ENCODE assay signal across 20 cellular contexts in the genomic region with DNA sequence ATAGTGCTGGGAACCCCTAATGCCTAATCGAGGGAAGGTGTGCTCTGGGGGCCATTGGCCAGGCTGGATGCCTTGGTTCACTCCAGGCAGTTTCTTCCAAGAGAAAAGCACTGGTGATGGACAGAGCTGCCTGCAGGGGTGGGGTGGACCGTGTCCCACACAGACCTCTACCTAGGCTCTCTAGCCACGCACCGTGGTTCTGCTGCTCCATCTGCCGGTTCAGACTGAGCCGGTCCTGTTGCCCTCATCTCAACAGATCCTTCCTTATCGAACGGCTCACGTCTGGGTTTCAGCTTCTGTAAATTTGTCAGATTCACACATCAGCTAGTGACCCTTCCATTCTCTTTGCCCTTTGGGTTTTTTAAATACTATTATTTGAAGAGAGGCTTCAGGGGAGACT. TPM values are rescaled to one million over a fixed set of nuclear protein-coding genes. Genes with fewer than 3 reads are reported as not detected.
"Had no signal": no experiment of that assay in that cellular context is flagged by ENCODE, and none has a peak within 500 bp of the region (broad histone marks: within the 10 kb centered on the region; RNA-seq: fewer than 3 reads in every experiment).

No MANE protein-coding gene starts in this region.

- ATAC-seq: heart right ventricle; lower lobe of right lung; naive thymus-derived CD4-positive, alpha-beta T cell; stimulated activated effector memory CD8-positive, alpha-beta T cell treated with anti-CD3 and anti-CD28 coated beads, Interleukin-12 subunit alpha, Interleukin-12 subunit beta, amount 100 ng/mL, for 72 hours; stimulated activated naive CD8-positive, alpha-beta T cell treated with anti-CD3 and anti-CD28 coated beads, Interleukin-15, Interleukin-2, amounts not matched to agents 100 U/mL and 50 U/mL, for 24 hours had no signal

- H3K4me3 Mint-ChIP-seq: memory B cell; naive thymus-derived CD4-positive, alpha-beta T cell; nephron progenitor cell; stimulated activated effector memory CD8-positive, alpha-beta T cell treated with anti-CD3 and anti-CD28 coated beads, Interleukin-12 subunit alpha, Interleukin-12 subunit beta, amount 100 ng/mL, for 72 hours had no signal

- H3K4me1 ChIP-seq: lower lobe of right lung, suprapubic skin, thyroid gland, upper lobe of left lung, uterus had no signal

- H3K36me3 ChIP-seq: uterus had no signal

- DNase-seq: effector CD4-positive, alpha-beta T cell; heart right ventricle; left ventricle myocardium inferior; lower lobe of right lung; naive thymus-derived CD4-positive, alpha-beta T cell; nephron progenitor cell; right cardiac atrium; small intestine; stimulated activated CD4-positive, alpha-beta T cell treated with anti-CD3 and anti-CD28 coated beads, Interleukin-4, amount 100 ng/mL, for 1 hour; stimulated activated CD8-positive, alpha-beta memory T cell treated with anti-CD3 and anti-CD28 coated beads, Interleukin-4, amount 100 ng/mL, for 48 hours; stimulated activated naive CD8-positive, alpha-beta T cell treated with anti-CD3 and anti-CD28 coated beads, Interleukin-15, Interleukin-2, amounts not matched to agents 100 U/mL and 50 U/mL, for 24 hours; thyroid gland; upper lobe of left lung; uterus had no signal

- H3K27me3 Mint-ChIP-seq: memory B cell; naive thymus-derived CD4-positive, alpha-beta T cell had no signal

- H3K4me3 ChIP-seq: coronary artery, heart right ventricle, left ventricle myocardium inferior, lower lobe of right lung, suprapubic skin, thyroid gland, upper lobe of left lung, uterus had no signal

- H3K9me3 ChIP-seq: heart right ventricle, left ventricle myocardium inferior, lower lobe of right lung, neutrophil, suprapubic skin, thyroid gland, upper lobe of left lung, uterus had no signal

- H3K27ac ChIP-seq: coronary artery, heart right ventricle, left ventricle myocardium inferior, lower lobe of right lung, neutrophil, suprapubic skin, thyroid gland, upper lobe of left lung, uterus had no signal

- H3K27me3 ChIP-seq: heart right ventricle, neutrophil, suprapubic skin, thyroid gland, upper lobe of left lung, uterus had no signal

- H3K27ac Mint-ChIP-seq: naive thymus-derived CD4-positive, alpha-beta T cell; nephron progenitor cell; stimulated activated effector memory CD8-positive, alpha-beta T cell treated with anti-CD3 and anti-CD28 coated beads, Interleukin-12 subunit alpha, Interleukin-12 subunit beta, amount 100 ng/mL, for 72 hours had no signal

- H3K9me3 Mint-ChIP-seq: memory B cell; naive thymus-derived CD4-positive, alpha-beta T cell; nephron progenitor cell; stimulated activated effector memory CD8-positive, alpha-beta T cell treated with anti-CD3 and anti-CD28 coated beads, Interleukin-12 subunit alpha, Interleukin-12 subunit beta, amount 100 ng/mL, for 72 hours had no signal

RNA-seq across cellular contexts. Expression of gene INHBB, which starts 46.9 kb away (rescaled TPM):
- total RNA-seq: fibroblast of lung; naive thymus-derived CD4-positive, alpha-beta T cell had no signal
- polyA plus RNA-seq: naive thymus-derived CD4-positive, alpha-beta T cell had no signal
